Comparison of ENCODE assay signal across 8 cellular contexts in genomic region chr5:55307383-55308253, GRCh38. TPM values are rescaled to one million over a fixed set of nuclear protein-coding genes. Genes with fewer than 3 reads are reported as not detected.
DNase-seq lines count a peak whose midpoint lies in the region; ATAC-seq and TF ChIP-seq lines count a peak whose summit lies in the region.

TSS of gene DHX29 (minus strand) at chr5:55307694. CDS start at chr5:55307573, 121 bp downstream.
TSS of gene MTREX (plus strand) at chr5:55307989. CDS start at chr5:55308014, 25 bp downstream.

- H3K4me3 ChIP-seq in prostate gland (peak within 1 kb of the TSS; percentile 48 to 63), urinary bladder (ENCODE audit: low read depth, low read length) (peak within 1 kb of the TSS; percentile 65)

- WGBS in prostate gland: under 1% methylated on average over 62 of the region's 62 CpGs
- WGBS in urinary bladder: under 1% methylated on average over 62 of the region's 62 CpGs

- H3K27ac ChIP-seq in prostate gland (peak within 1 kb of the TSS; percentile 90 to 91), urinary bladder (ENCODE audit: low read depth) (peak within 1 kb of the TSS; percentile 82)

- intact Hi-C loops in T-helper 1 cell treated with Interleukin-12 subunit alpha and Interleukin-12 subunit beta and Interleukin-4 antibody, amounts not matched to agents 30 ng/mL and 1 ng/mL, for 36 hours (cut with micrococcal nuclease): loop anchor here (1.0 to 10.0 kb wide), 11 partner anchors 75 to 1867 kb away; partner anchors contain the start of genes ARL15, CCNO, GPBP1 and MAP3K1
- intact Hi-C loops in left ventricle myocardium superior (cut with micrococcal nuclease) (no loop called here), prostate gland (cut with DNase I) (no loop called here)

- no peaks in the 10 kb centered on the region for H3K36me3 ChIP-seq in prostate gland
- H3K36me3 ChIP-seq in urinary bladder (ENCODE audit: insufficient read depth): peaks cover 1% of the 10 kb centered on the region

- no peaks in the 10 kb centered on the region for H3K9me3 ChIP-seq in prostate gland

- DNase-seq in NCI-H1694 (lab: John Stamatoyannopoulos, UW): peak; percentile 81
- peak; percentile 77 to 98 (median 90) for DNase-seq in amygdala (lab: John Stamatoyannopoulos, UW)
- peak; percentile 94 for DNase-seq in left ventricle myocardium superior
- peak; percentile 91 for DNase-seq in prostate gland (ENCODE audit: low spot score)

- no peaks in the 10 kb centered on the region for H3K4me1 ChIP-seq in prostate gland (replicated peaks)
- H3K4me1 ChIP-seq in urinary bladder (ENCODE audit: insufficient read depth): peaks cover 4% of the 10 kb centered on the region

- peak in 1 of 4 experiments; percentile 3 for TF ChIP-seq CTCF in prostate gland (IDR thresholded peaks at IDR 0.05)

- TF ChIP-seq POLR2A in prostate gland (IDR thresholded peaks at IDR 0.05): peak; percentile 59

- no peaks in the 10 kb centered on the region for H3K27me3 ChIP-seq in prostate gland (replicated peaks; ENCODE audit: insufficient read depth)

- peak; percentile 95 for ATAC-seq in GM18498 (IDR thresholded peaks at IDR 0.05; ENCODE audit: unreplicated experiment)
- ATAC-seq in HG02885 (IDR thresholded peaks at IDR 0.05; ENCODE audit: poor library complexity, unreplicated experiment): peak; percentile 90
- peak; percentile 98 for ATAC-seq in left ventricle myocardium superior

RNA-seq across cellular contexts. Expression of gene DHX29, which starts in this region (rescaled TPM):
- 20.7 and 21.1 TPM in 2 replicates for total RNA-seq in T-helper 1 cell treated with Interleukin-12 subunit alpha and Interleukin-12 subunit beta and Interleukin-4 antibody, amounts not matched to agents 30 ng/mL and 1 ng/mL, for 36 hours
- total RNA-seq in left ventricle myocardium superior (20.7 TPM), prostate gland (10 to 100 TPM; 24.9 to 28.2 TPM), urinary bladder (44.4 TPM)
- 17.1 TPM for polyA plus RNA-seq in urinary bladder

RNA-seq across cellular contexts. Expression of gene MTREX, which starts in this region (rescaled TPM):
- total RNA-seq in T-helper 1 cell treated with Interleukin-12 subunit alpha and Interleukin-12 subunit beta and Interleukin-4 antibody, amounts not matched to agents 30 ng/mL and 1 ng/mL, for 36 hours: 82.5 and 85.5 TPM in 2 replicates
- total RNA-seq in left ventricle myocardium superior (69.9 TPM), prostate gland (10 to 100 TPM; 46.6 to 73.5 TPM), urinary bladder (153 TPM)
- polyA plus RNA-seq in urinary bladder: 27.5 TPM

Comparison
In these comparisons a context has a peak if more than half of its experiments do, and no peak if none do; other contexts are left out.
1. Peak in every context shown above with its lines: DNase-seq, ATAC-seq, H3K4me3 ChIP-seq and H3K27ac ChIP-seq.